In genomic region chr15:41337047-41337446, GRCh38 we compare ENCODE assay signal across 22 cellular contexts. TPM values are rescaled to one million over a fixed set of nuclear protein-coding genes. Genes with fewer than 3 reads are reported as not detected.
DNase-seq lines count a peak whose midpoint lies in the region; ATAC-seq, FAIRE-seq and TF ChIP-seq lines count a peak whose summit lies in the region.
"Had no signal": no experiment of that assay in that cellular context is flagged by ENCODE, and none has a peak within 500 bp of the region (broad histone marks: within the 10 kb centered on the region; RNA-seq: fewer than 3 reads in every experiment).

No MANE protein-coding gene starts in this region.

- intact Hi-C loops in HepG2 (cut with micrococcal nuclease; ENCODE audit: unreplicated experiment) (no loop called here), right lobe of liver (cut with DNase I) (no loop called here), Panc1 (cut with micrococcal nuclease; ENCODE audit: unreplicated experiment) (no loop called here), mammary epithelial cell (cut with micrococcal nuclease) (loop anchor here (10.0 kb wide), 1 partner anchor 382 kb away; the partner anchor contains the start of gene CHAC1)

- POLR2A ChIA-PET in HepG2 (lab: Yijun Ruan, JAX) (interaction anchor here (0.7 kb wide), 1 partner anchor 106 kb away, joined by 3 read pairs; the partner anchor contains the start of gene CHP1), Panc1 (lab: Charles Lee) (no interaction called here)

- peaks cover 67% of the 10 kb centered on the region for H3K79me2 ChIP-seq in HepG2 (ENCODE audit: insufficient read depth, low read length)
- peaks cover 83% of the 10 kb centered on the region for H3K79me2 ChIP-seq in mammary epithelial cell (ENCODE audit: insufficient read depth, low read length)

- CTCF ChIA-PET in HepG2 (lab: Yijun Ruan, JAX; ENCODE audit: low intra/inter-chr PET ratio, low total read pairs) (no interaction called here), Panc1 (lab: Charles Lee) (interaction anchor here (0.7 kb wide), 1 partner anchor 29 kb away, joined by 6 read pairs; no protein-coding TSS in a partner anchor), mammary epithelial cell (lab: Charles Lee; ENCODE audit: low non-redundant PET) (interaction anchor here (0.7 kb wide), 1 partner anchor 871 kb away, joined by 4 read pairs; the partner anchor contains the start of gene VPS39)

- H3K4me2 ChIP-seq in HepG2 (ENCODE audit: low read depth, low read length) (peak overlapping the region; percentile 37; the same call in 1 of the 2 replicates), mammary epithelial cell (ENCODE audit: insufficient read depth, low read depth, low read length) (no peak overlapping the region)

- H3K4me1 ChIP-seq in HepG2 (ENCODE audit: insufficient read depth, low read length) (peaks cover 42% of the 10 kb centered on the region), right lobe of liver (no peaks in the 10 kb centered on the region), Panc1 (ENCODE audit: control insufficient read depth, insufficient read depth, low read length) (peaks cover 3% of the 10 kb centered on the region; the same call in 1 of the 2 replicates), mammary epithelial cell (ENCODE audit: insufficient read depth, low read length) (peaks cover 9% of the 10 kb centered on the region)
- H3K4me1 ChIP-seq: colonic mucosa had no signal

- H3K9me3 ChIP-seq in HepG2 (ENCODE audit: low read length) (no peaks in the 10 kb centered on the region), right lobe of liver (no peaks in the 10 kb centered on the region), Panc1 (ENCODE audit: control insufficient read depth, insufficient read depth, low read depth, low read length) (no peaks in the 10 kb centered on the region), mammary epithelial cell (replicated peaks; ENCODE audit: insufficient read depth, low read length) (no peaks in the 10 kb centered on the region)
- H3K9me3 ChIP-seq: colonic mucosa, heart left ventricle, left lung had no signal

- BruUV-seq in HepG2 (replicated peaks; lab: Mats Ljungman, UMichigan) (no TSS peak), Panc1 (replicated peaks; lab: Mats Ljungman, UMichigan) (no TSS peak), mammary epithelial cell (replicated peaks; lab: Mats Ljungman, UMichigan) (no TSS peak)

- peaks cover 78% of the 10 kb centered on the region for H3K36me3 Mint-ChIP-seq in stimulated activated effector memory CD8-positive, alpha-beta T cell treated with anti-CD3 and anti-CD28 coated beads, Interleukin-12 subunit alpha, Interleukin-12 subunit beta, amount 100 ng/mL, for 72 hours
- H3K36me3 Mint-ChIP-seq: activated naive CD8-positive, alpha-beta T cell had no signal

- H3K4me1 Mint-ChIP-seq in stimulated activated effector memory CD8-positive, alpha-beta T cell treated with anti-CD3 and anti-CD28 coated beads, Interleukin-12 subunit alpha, Interleukin-12 subunit beta, amount 100 ng/mL, for 72 hours, result peaks cover 36% of the 10 kb centered on the region

- no peaks in the 10 kb centered on the region for H3K9me3 Mint-ChIP-seq in stimulated activated effector memory CD8-positive, alpha-beta T cell treated with anti-CD3 and anti-CD28 coated beads, Interleukin-12 subunit alpha, Interleukin-12 subunit beta, amount 100 ng/mL, for 72 hours
- H3K9me3 Mint-ChIP-seq: activated T-cell treated with anti-CD3 and anti-CD28 coated beads, Interleukin-2, amount 50 U/mL, for 4 hours; neural progenitor cell; stimulated activated naive CD8-positive, alpha-beta T cell treated with anti-CD3 and anti-CD28 coated beads, Interleukin-15, amount 100 ng/mL, for 72 hours; type B pancreatic cell had no signal

- no peak for FAIRE-seq in HepG2 (lab: Jason Lieb, UNC)
- FAIRE-seq: endometrium had no signal

- TF ChIP-seq POLR2A in HepG2 (IDR thresholded peaks at IDR 0.05; ENCODE audit: insufficient read depth in 1 of 2, low read depth in 2 of 2, low read length in 2 of 2) (no peak), right lobe of liver (IDR thresholded peaks at IDR 0.05) (no peak)

- H4K20me1 ChIP-seq in HepG2 (ENCODE audit: insufficient read depth, low read length) (no peaks in the 10 kb centered on the region), mammary epithelial cell (ENCODE audit: insufficient read depth, low read length) (no peaks in the 10 kb centered on the region)

- no peaks in the 10 kb centered on the region; a peak in 1 of 5 replicates for H3K27me3 ChIP-seq in HepG2 (ENCODE audit: control insufficient read depth in 1 of 2, insufficient read depth in 2 of 2, low read length in 2 of 2)
- no peaks in the 10 kb centered on the region for H3K27me3 ChIP-seq in right lobe of liver
- no peaks in the 10 kb centered on the region for H3K27me3 ChIP-seq in Panc1 (ENCODE audit: control insufficient read depth, insufficient read depth, low read length)
- no peaks in the 10 kb centered on the region for H3K27me3 ChIP-seq in mammary epithelial cell (ENCODE audit: insufficient read depth, low read length)
- H3K27me3 ChIP-seq: brain microvascular endothelial cell, colonic mucosa, heart left ventricle, left lung, neural progenitor cell had no signal

- H3K4me3 ChIP-seq in HepG2 (replicated peaks in 1 of 3; ENCODE audit: insufficient read depth in 1 of 3, low read depth in 2 of 3, low read length in 3 of 3) (no peak overlapping the region), right lobe of liver (no peak overlapping the region), Panc1 (ENCODE audit: low read depth in 2 of 2, low read length in 2 of 2) (no peak overlapping the region), mammary epithelial cell (replicated peaks in 1 of 3; ENCODE audit: insufficient read depth in 1 of 3, low read depth in 2 of 3, low read length in 3 of 3) (no peak overlapping the region)
- H3K4me3 ChIP-seq: colonic mucosa, heart left ventricle, left lung, neural progenitor cell had no signal

- H2AFZ ChIP-seq in HepG2 (ENCODE audit: low read length) (no peak overlapping the region), mammary epithelial cell (ENCODE audit: low read depth, low read length) (peak overlapping the region; percentile 25)
- H2AFZ ChIP-seq: neural progenitor cell had no signal

- DNase-seq in HepG2 (ENCODE audit: low spot score), result no peak
- DNase-seq in right lobe of liver, result no peak
- DNase-seq in Panc1 (ENCODE audit: low read depth, low spot score), result no peak
- no peak for DNase-seq in mammary epithelial cell
- no peak for DNase-seq in stimulated activated effector memory CD8-positive, alpha-beta T cell treated with anti-CD3 and anti-CD28 coated beads, Interleukin-12 subunit alpha, Interleukin-12 subunit beta, amount 100 ng/mL, for 72 hours (ENCODE audit: low spot score in 2 of 2)
- no peak for DNase-seq in amniotic stem cell (lab: John Stamatoyannopoulos, UW)
- DNase-seq: activated CD4-positive, alpha-beta T cell treated with anti-CD3 and anti-CD28 coated beads, Interleukin-2, amount 50 U/mL, for 48 hours; activated T-cell treated with anti-CD3 and anti-CD28 coated beads, Interleukin-2, amount 50 U/mL, for 4 hours; brain microvascular endothelial cell; colonic mucosa; heart left ventricle; left lung; NCI-H1417 treated with DMSO at 0.1 percent for 48 hours; NCI-H524; stimulated activated CD4-positive, alpha-beta T cell treated with anti-CD3 and anti-CD28 coated beads, Interleukin-4, amount 100 ng/mL, for 1 hour; stimulated activated naive CD8-positive, alpha-beta T cell treated with anti-CD3 and anti-CD28 coated beads, Interleukin-15, amount 100 ng/mL, for 72 hours had no signal

- no peak overlapping the region for H3K27ac Mint-ChIP-seq in stimulated activated effector memory CD8-positive, alpha-beta T cell treated with anti-CD3 and anti-CD28 coated beads, Interleukin-12 subunit alpha, Interleukin-12 subunit beta, amount 100 ng/mL, for 72 hours
- H3K27ac Mint-ChIP-seq: activated naive CD8-positive, alpha-beta T cell; stimulated activated naive CD8-positive, alpha-beta T cell treated with anti-CD3 and anti-CD28 coated beads, Interleukin-15, amount 100 ng/mL, for 72 hours had no signal

- H3K9ac ChIP-seq in HepG2 (ENCODE audit: insufficient read depth, low read depth, low read length) (no peak overlapping the region), mammary epithelial cell (ENCODE audit: insufficient read depth, low read length) (no peak overlapping the region)
- H3K9ac ChIP-seq: neural progenitor cell had no signal

- peak overlapping the region; percentile 48 for H3K27ac ChIP-seq in HepG2 (ENCODE audit: extremely low read length, insufficient read depth, low read length)
- H3K27ac ChIP-seq in right lobe of liver, result no peak overlapping the region
- peak overlapping the region; percentile 52; the same call in 1 of the 2 replicates for H3K27ac ChIP-seq in Panc1 (ENCODE audit: low read length)
- H3K27ac ChIP-seq in mammary epithelial cell (ENCODE audit: insufficient read depth, low read depth, low read length), result no peak overlapping the region
- H3K27ac ChIP-seq: brain microvascular endothelial cell, colonic mucosa, heart left ventricle, left lung, neural progenitor cell had no signal

- ATAC-seq in HepG2 (no peak), right lobe of liver (no peak), Panc1 (no peak), GM19467 (IDR thresholded peaks at IDR 0.05; ENCODE audit: unreplicated experiment) (no peak), HG03469 (IDR thresholded peaks at IDR 0.05; ENCODE audit: unreplicated experiment) (no peak)
- no peak for ATAC-seq in stimulated activated effector memory CD8-positive, alpha-beta T cell treated with anti-CD3 and anti-CD28 coated beads, Interleukin-12 subunit alpha, Interleukin-12 subunit beta, amount 100 ng/mL, for 72 hours
- ATAC-seq: activated T-cell treated with anti-CD3 and anti-CD28 coated beads, Interleukin-2, amount 50 U/mL, for 4 hours; heart left ventricle; left lung; stimulated activated naive CD8-positive, alpha-beta T cell treated with anti-CD3 and anti-CD28 coated beads, Interleukin-15, amount 100 ng/mL, for 72 hours had no signal

- dilution Hi-C loops in mammary epithelial cell (cut with HindIII; ENCODE audit: low sequenced_read_pairs), result no loop called here

- no peak for TF ChIP-seq RAD21 in HepG2 (CRISPR knock-in tag; IDR thresholded peaks at IDR 0.05)

- no peak for TF ChIP-seq EP300 in HepG2 (IDR thresholded peaks at IDR 0.05; ENCODE audit: low read depth in 2 of 2, low read length in 2 of 2)
- TF ChIP-seq EP300 in HepG2 (CRISPR knock-in tag; IDR thresholded peaks at IDR 0.05; ENCODE audit: borderline replicate concordance), result no peak

- in situ Hi-C loops in HepG2 (cut with HindIII; ENCODE audit: extremely low pct_ligation_motif_present, low pct_unique_long_range_greater_than_20kb), result no loop called here
- in situ Hi-C loops in Panc1 (cut with HindIII; ENCODE audit: low pct_unique_long_range_greater_than_20kb, low sequenced_read_pairs), result no loop called here
- in situ Hi-C loops in mammary epithelial cell (cut with MboI; ENCODE audit: low sequenced_read_pairs in 2 of 2), result no loop called here

- TF ChIP-seq CTCF in HepG2 (CRISPR knock-in tag; IDR thresholded peaks at IDR 0.05) (no peak), right lobe of liver (IDR thresholded peaks at IDR 0.05) (no peak), Panc1 (IDR thresholded peaks at IDR 0.05) (no peak), mammary epithelial cell (conservative IDR thresholded peaks at IDR 0.05 in 1 of 2, IDR thresholded peaks at IDR 0.05 in 1 of 2; ENCODE audit: extremely low read depth in 1 of 2, insufficient read depth in 1 of 2, low read depth in 1 of 2, low read length in 2 of 2) (no peak)

- H3K36me3 ChIP-seq in HepG2 (replicated peaks in 1 of 2; ENCODE audit: control insufficient read depth in 1 of 2, insufficient read depth in 2 of 2, low read length in 2 of 2) (peaks cover 7 to 32% of the 10 kb centered on the region in 2 experiments), right lobe of liver (no peaks in the 10 kb centered on the region), Panc1 (ENCODE audit: control insufficient read depth, insufficient read depth, low read length) (peaks cover 11% of the 10 kb centered on the region), mammary epithelial cell (ENCODE audit: insufficient read depth, low read length) (peaks cover 13% of the 10 kb centered on the region)
- H3K36me3 ChIP-seq: brain microvascular endothelial cell, colonic mucosa, left lung had no signal

- 99% methylated on average over 6 of the region's 6 CpGs for WGBS in HepG2 (ENCODE audit: low lambda C conversion rate)
- WGBS in right lobe of liver (ENCODE audit: insufficient coverage, low coverage, low lambda C conversion rate, missing lambda C conversion rate), result 100% methylated on average over 2 of the region's 6 CpGs
- WGBS in mammary epithelial cell (ENCODE audit: low coverage, missing lambda C conversion rate), result 100% methylated on average over 4 of the region's 6 CpGs

- peak overlapping the region; percentile 23 for H3K4me3 Mint-ChIP-seq in stimulated activated effector memory CD8-positive, alpha-beta T cell treated with anti-CD3 and anti-CD28 coated beads, Interleukin-12 subunit alpha, Interleukin-12 subunit beta, amount 100 ng/mL, for 72 hours
- H3K4me3 Mint-ChIP-seq: activated naive CD8-positive, alpha-beta T cell; activated T-cell treated with anti-CD3 and anti-CD28 coated beads, Interleukin-2, amount 50 U/mL, for 4 hours; neural progenitor cell; stimulated activated naive CD8-positive, alpha-beta T cell treated with anti-CD3 and anti-CD28 coated beads, Interleukin-15, amount 100 ng/mL, for 72 hours had no signal

RNA-seq across cellular contexts. Expression of gene NUSAP1, which starts 4.4 kb away (rescaled TPM):
- total RNA-seq in HepG2 (2016; rRNA removed; fragmentation: Illumina TruSeq; extraction: Trizol), result 106 and 162 TPM in 2 replicates
- 19.7 and 25.0 TPM in 2 replicates for total RNA-seq in HepG2 (2016; cell fraction: cytosol; rRNA removed; fragmentation: Illumina TruSeq; extraction: Trizol; ENCODE audit: low read depth)
- 118 and 174 TPM in 2 replicates for total RNA-seq in HepG2 (2016; cell fraction: insoluble cytoplasmic fraction; rRNA removed; fragmentation: Illumina TruSeq; extraction: Trizol)
- 24.3 and 25.6 TPM in 2 replicates for total RNA-seq in HepG2 (2016; cell fraction: membrane; rRNA removed; fragmentation: Illumina TruSeq; extraction: Trizol)
- total RNA-seq in HepG2 (2016; cell fraction: nucleus; rRNA removed; fragmentation: Illumina TruSeq; extraction: Trizol), result 99.9 and 110 TPM in 2 replicates
- polyA plus RNA-seq in HepG2 (2011; rRNA removed), result 38.6 and 59.5 TPM in 2 replicates
- 24.1 and 33.2 TPM in 2 replicates for polyA plus RNA-seq in HepG2 (2011; cell fraction: cytosol; rRNA removed)
- polyA plus RNA-seq in HepG2 (2011; cell fraction: nucleus; rRNA removed), result 44.2 and 78.6 TPM in 2 replicates
- 24.1 and 45.2 TPM in 2 replicates for polyA plus RNA-seq in HepG2 (2012)
- polyA plus RNA-seq in HepG2 (2016; cell fraction: cytosol; fragmentation: Illumina TruSeq; extraction: Trizol; ENCODE audit: low read depth), result 4.8 and 5.5 TPM in 2 replicates
- 145 and 155 TPM in 2 replicates for polyA plus RNA-seq in HepG2 (2016; cell fraction: insoluble cytoplasmic fraction; fragmentation: Illumina TruSeq; extraction: Trizol; ENCODE audit: low read depth)
- polyA plus RNA-seq in HepG2 (2016; cell fraction: membrane; fragmentation: Illumina TruSeq; extraction: Trizol; ENCODE audit: low read depth), result 11.6 and 13.5 TPM in 2 replicates
- 118 and 119 TPM in 2 replicates for polyA plus RNA-seq in HepG2 (2016; cell fraction: nucleus; fragmentation: Illumina TruSeq; extraction: Trizol; ENCODE audit: insufficient read depth, low read depth)
- 33.6 and 331 TPM in 2 replicates for polyA minus RNA-seq in HepG2 (2011; rRNA and poly(A)+ RNA removed; ENCODE audit: low replicate concordance)
- 11.1 and 19.5 TPM in 2 replicates for polyA minus RNA-seq in HepG2 (2011; cell fraction: cytosol; rRNA and poly(A)+ RNA removed)
- polyA minus RNA-seq in HepG2 (2011; cell fraction: nucleus; rRNA and poly(A)+ RNA removed), result 72.7 and 75.4 TPM in 2 replicates
- total RNA-seq in right lobe of liver, result 1 to 10 TPM; 2.2 to 9.3 (median 5.0) TPM
- 127 TPM for total RNA-seq in Panc1 (2021; ENCODE audit: unreplicated experiment)
- 36.1 TPM for polyA plus RNA-seq in Panc1 (2012; ENCODE audit: insufficient read length)
- 10 to 100 TPM in 1 of 2 donors, 1 to 10 TPM in 1; 3.7 to 67.3 TPM for total RNA-seq in mammary epithelial cell
- 86.3 TPM for polyA plus RNA-seq in mammary epithelial cell
- polyA minus RNA-seq in mammary epithelial cell, result 192 TPM

RNA-seq across cellular contexts. Expression of gene OIP5, which starts 4.7 kb away (rescaled TPM):
- total RNA-seq in HepG2 (2016; rRNA removed; fragmentation: Illumina TruSeq; extraction: Trizol), result 38.0 and 39.1 TPM in 2 replicates
- total RNA-seq in HepG2 (2016; cell fraction: cytosol; rRNA removed; fragmentation: Illumina TruSeq; extraction: Trizol; ENCODE audit: low read depth), result 8.0 and 10.0 TPM in 2 replicates
- 38.9 and 40.8 TPM in 2 replicates for total RNA-seq in HepG2 (2016; cell fraction: insoluble cytoplasmic fraction; rRNA removed; fragmentation: Illumina TruSeq; extraction: Trizol)
- 16.7 and 17.4 TPM in 2 replicates for total RNA-seq in HepG2 (2016; cell fraction: membrane; rRNA removed; fragmentation: Illumina TruSeq; extraction: Trizol)
- 15.8 and 16.7 TPM in 2 replicates for total RNA-seq in HepG2 (2016; cell fraction: nucleus; rRNA removed; fragmentation: Illumina TruSeq; extraction: Trizol)
- polyA plus RNA-seq in HepG2 (2011; rRNA removed), result 5.5 and 10.7 TPM in 2 replicates
- 6.3 and 12.4 TPM in 2 replicates for polyA plus RNA-seq in HepG2 (2011; cell fraction: cytosol; rRNA removed)
- 2.1 and 4.8 TPM in 2 replicates for polyA plus RNA-seq in HepG2 (2011; cell fraction: nucleus; rRNA removed)
- polyA plus RNA-seq in HepG2 (2012), result 3.6 and 9.4 TPM in 2 replicates
- 7.6 and 9.8 TPM in 2 replicates for polyA plus RNA-seq in HepG2 (2016; cell fraction: cytosol; fragmentation: Illumina TruSeq; extraction: Trizol; ENCODE audit: low read depth)
- 32.4 and 36.3 TPM in 2 replicates for polyA plus RNA-seq in HepG2 (2016; cell fraction: insoluble cytoplasmic fraction; fragmentation: Illumina TruSeq; extraction: Trizol; ENCODE audit: low read depth)
- polyA plus RNA-seq in HepG2 (2016; cell fraction: membrane; fragmentation: Illumina TruSeq; extraction: Trizol; ENCODE audit: low read depth), result 12.1 and 12.9 TPM in 2 replicates
- 19.0 and 19.7 TPM in 2 replicates for polyA plus RNA-seq in HepG2 (2016; cell fraction: nucleus; fragmentation: Illumina TruSeq; extraction: Trizol; ENCODE audit: insufficient read depth, low read depth)
- 6.3 and 25.7 TPM in 2 replicates for polyA minus RNA-seq in HepG2 (2011; rRNA and poly(A)+ RNA removed; ENCODE audit: low replicate concordance)
- 3.9 and 7.8 TPM in 2 replicates for polyA minus RNA-seq in HepG2 (2011; cell fraction: cytosol; rRNA and poly(A)+ RNA removed)
- 3.6 and 4.9 TPM in 2 replicates for polyA minus RNA-seq in HepG2 (2011; cell fraction: nucleus; rRNA and poly(A)+ RNA removed)
- total RNA-seq in right lobe of liver, result 1 to 10 TPM in 1 of 6 experiments, under 1 TPM in 4, not detected in 1; 0.23 to 1.1 (median 0.82) TPM
- total RNA-seq in Panc1 (2021; ENCODE audit: unreplicated experiment), result 26.7 TPM
- polyA plus RNA-seq in Panc1 (2012; ENCODE audit: insufficient read length), result 12.8 TPM
- 1 to 10 TPM; 1.3 to 8.0 TPM for total RNA-seq in mammary epithelial cell
- 12.2 TPM for polyA plus RNA-seq in mammary epithelial cell
- 3.7 TPM for polyA minus RNA-seq in mammary epithelial cell

Comparison
In these comparisons a context has a peak if more than half of its experiments do, and no peak if none do; other contexts are left out.
1. H3K27ac ChIP-seq: peak in HepG2 (single experiment) and Panc1 (single experiment); none in right lobe of liver (0 of 3) and mammary epithelial cell (single experiment).